Comparison of ENCODE assay signal across 17 cellular contexts in the genomic region with DNA sequence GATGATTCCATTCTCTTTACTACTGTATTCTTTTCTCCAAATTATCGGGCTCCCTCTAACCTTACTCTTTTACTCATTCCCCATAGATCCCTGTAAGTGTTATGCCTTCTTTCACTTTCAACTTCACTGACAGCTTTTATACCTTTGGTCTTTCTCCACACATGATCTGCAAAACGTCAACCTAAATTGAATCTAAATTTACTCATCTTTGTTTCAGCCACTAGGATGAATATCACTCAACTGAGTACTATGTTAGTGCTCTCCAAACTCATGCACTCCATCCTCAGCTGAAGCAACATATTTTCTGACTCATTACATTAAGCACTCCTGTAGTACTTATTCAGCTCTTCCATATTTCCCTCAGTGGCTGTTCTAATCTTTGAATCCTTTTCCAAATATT.
DNase-seq lines count a peak whose midpoint lies in the region; ATAC-seq and TF ChIP-seq lines count a peak whose summit lies in the region.
"Had no signal": no experiment of that assay in that cellular context is flagged by ENCODE, and none has a peak within 500 bp of the region (broad histone marks: within the 10 kb centered on the region; RNA-seq: fewer than 3 reads in every experiment).

No MANE protein-coding gene starts in this region.

- no peak overlapping the region for H3K4ac ChIP-seq in IMR-90 (ENCODE audit: low read depth, low read length)

- dilution Hi-C loops in IMR-90 (cut with HindIII; ENCODE audit: low sequenced_read_pairs, unreplicated experiment), result no loop called here

- no peaks in the 10 kb centered on the region for H3K9me1 ChIP-seq in IMR-90 (ENCODE audit: insufficient read depth, low read length)

- no peaks in the 10 kb centered on the region for H3K36me3 Mint-ChIP-seq in activated CD8-positive, alpha-beta T cell treated with anti-CD3 and anti-CD28 coated beads, Interleukin-2, amount 10 ng/mL, durations not matched to agents 7 days and 5 days (ENCODE audit: low read depth)
- H3K36me3 Mint-ChIP-seq: CD4-positive, alpha-beta memory T cell had no signal

- H3K27me3 ChIP-seq in IMR-90 (ENCODE audit: control insufficient read depth, insufficient read depth, low read length) (no peaks in the 10 kb centered on the region), left ventricle myocardium inferior (ENCODE audit: low read depth) (no peaks in the 10 kb centered on the region)
- H3K27me3 ChIP-seq: BE2C had no signal

- DNase-seq in IMR-90, result no peak
- DNase-seq in SK-N-DZ (ENCODE audit: low spot score), result peak; percentile 52
- peak; percentile 5 for DNase-seq in fibroblast of villous mesenchyme (ENCODE audit: low read depth)
- DNase-seq in left ventricle myocardium inferior, result no peak
- no peak for DNase-seq in ecto neural progenitor cell (ENCODE audit: low spot score)
- no peak for DNase-seq in activated CD8-positive, alpha-beta T cell treated with anti-CD3 and anti-CD28 coated beads, Interleukin-2, amount 10 ng/mL, durations not matched to agents 7 days and 5 days
- DNase-seq: BE2C; CD4-positive, alpha-beta memory T cell; Karpas-422; MV-4-11; NCI-H1436; NCI-H2029 treated with DMSO at 0.1 percent for 48 hours; NCI-H510A; NCI-H82; SIG-M5 had no signal

- no peak overlapping the region for H3K14ac ChIP-seq in IMR-90 (replicated peaks; ENCODE audit: low read depth, low read length)

- H2AK9ac ChIP-seq in IMR-90 (replicated peaks; ENCODE audit: low read depth, low read length, poor library complexity), result no peak overlapping the region

- in situ Hi-C loops in IMR-90 (cut with MboI; ENCODE audit: low sequenced_read_pairs), result no loop called here

- H3K79me1 ChIP-seq in IMR-90 (ENCODE audit: low read depth in 1 of 2, low read length in 2 of 2), result no peaks in the 10 kb centered on the region

- BruUV-seq in IMR-90 (replicated peaks; lab: Mats Ljungman, UMichigan), result no TSS peak

- H3K18ac ChIP-seq in IMR-90 (ENCODE audit: low read depth, low read length), result no peak overlapping the region

- H4K20me1 ChIP-seq in IMR-90 (ENCODE audit: insufficient read depth, low read length), result no peaks in the 10 kb centered on the region

- H2AFZ ChIP-seq in IMR-90 (replicated peaks; ENCODE audit: low read length, poor library complexity), result no peak overlapping the region

- H3K27ac Mint-ChIP-seq in activated CD8-positive, alpha-beta T cell treated with anti-CD3 and anti-CD28 coated beads, Interleukin-2, amount 10 ng/mL, durations not matched to agents 7 days and 5 days, result no peak overlapping the region
- H3K27ac Mint-ChIP-seq: CD4-positive, alpha-beta memory T cell had no signal

- H4K8ac ChIP-seq in IMR-90 (ENCODE audit: low read depth in 2 of 2, low read length in 2 of 2), result no peak overlapping the region

- no peak overlapping the region for H3K4me2 ChIP-seq in IMR-90 (ENCODE audit: low read depth, low read length)

- H3K4me3 Mint-ChIP-seq in activated CD8-positive, alpha-beta T cell treated with anti-CD3 and anti-CD28 coated beads, Interleukin-2, amount 10 ng/mL, durations not matched to agents 7 days and 5 days, result no peak overlapping the region
- H3K4me3 Mint-ChIP-seq: CD4-positive, alpha-beta memory T cell had no signal

- H3K9ac ChIP-seq in IMR-90 (ENCODE audit: low read depth, low read length), result no peak overlapping the region

- no peak for TF ChIP-seq CTCF in IMR-90 (conservative IDR thresholded peaks at IDR 0.05; ENCODE audit: low read depth, low read length)
- TF ChIP-seq CTCF in fibroblast of villous mesenchyme (IDR thresholded peaks at IDR 0.05; ENCODE audit: insufficient read depth, low read depth, low read length), result no peak
- no peak for TF ChIP-seq CTCF in left ventricle myocardium inferior (IDR thresholded peaks at IDR 0.05; ENCODE audit: borderline replicate concordance)

- intact Hi-C loops in IMR-90 (cut with micrococcal nuclease) (no loop called here), left ventricle myocardium inferior (cut with micrococcal nuclease) (no loop called here)

- peak; percentile 46; the same call in 1 of the 2 replicates for ATAC-seq in IMR-90 (ENCODE audit: low read depth)
- ATAC-seq in HG03135 (IDR thresholded peaks at IDR 0.05; ENCODE audit: unreplicated experiment), result no peak
- no peak for ATAC-seq in activated CD8-positive, alpha-beta T cell treated with anti-CD3 and anti-CD28 coated beads, Interleukin-2, amount 10 ng/mL, durations not matched to agents 7 days and 5 days

- H3K27ac ChIP-seq in IMR-90 (ENCODE audit: insufficient read depth, low read length) (no peak overlapping the region), left ventricle myocardium inferior (replicated peaks) (no peak overlapping the region)

- no peak overlapping the region for H3K56ac ChIP-seq in IMR-90 (ENCODE audit: extremely low read depth, insufficient read depth, low read length)

- no peaks in the 10 kb centered on the region for H3K4me1 Mint-ChIP-seq in activated CD8-positive, alpha-beta T cell treated with anti-CD3 and anti-CD28 coated beads, Interleukin-2, amount 10 ng/mL, durations not matched to agents 7 days and 5 days (ENCODE audit: low read depth)
- H3K4me1 Mint-ChIP-seq: CD4-positive, alpha-beta memory T cell had no signal

- no peak overlapping the region for H2BK5ac ChIP-seq in IMR-90 (ENCODE audit: low read depth, low read length, poor library complexity, severe bottlenecking)

- CTCF ChIA-PET in IMR-90 (lab: Yijun Ruan, JAX), result no interaction called here
- CTCF ChIA-PET in activated CD8-positive, alpha-beta T cell treated with anti-CD3 and anti-CD28 coated beads, Interleukin-2, amount 10 ng/mL, durations not matched to agents 7 days and 5 days (lab: Charles Lee), result no interaction called here

- POLR2A ChIA-PET in IMR-90 (lab: Charles Lee; ENCODE audit: unreplicated experiment), result no interaction called here
- POLR2A ChIA-PET in activated CD8-positive, alpha-beta T cell treated with anti-CD3 and anti-CD28 coated beads, Interleukin-2, amount 10 ng/mL, durations not matched to agents 7 days and 5 days (lab: Charles Lee), result no interaction called here

- no peak overlapping the region for H2AK5ac ChIP-seq in IMR-90 (ENCODE audit: low read depth, low read length)

- no peak for TF ChIP-seq RAD21 in IMR-90 (IDR thresholded peaks at IDR 0.05; ENCODE audit: low read length)

- H4K5ac ChIP-seq in IMR-90 (ENCODE audit: low read depth, low read length), result no peak overlapping the region

- H3K36me3 ChIP-seq in IMR-90 (ENCODE audit: control insufficient read depth, insufficient read depth, low read length) (no peaks in the 10 kb centered on the region), left ventricle myocardium inferior (no peaks in the 10 kb centered on the region)
- H3K36me3 ChIP-seq: HAP-1 had no signal

- H2BK15ac ChIP-seq in IMR-90 (ENCODE audit: low read depth, low read length), result no peak overlapping the region

- no peak overlapping the region for H3K23ac ChIP-seq in IMR-90 (ENCODE audit: low read depth, low read length)

- H2BK120ac ChIP-seq in IMR-90 (ENCODE audit: low read depth, low read length), result no peak overlapping the region

- H4K91ac ChIP-seq in IMR-90 (ENCODE audit: insufficient read depth, low read depth, low read length), result no peak overlapping the region

- no peaks in the 10 kb centered on the region for H3K9me3 ChIP-seq in IMR-90 (ENCODE audit: control insufficient read depth, insufficient read depth, low read length)
- no peaks in the 10 kb centered on the region for H3K9me3 ChIP-seq in left ventricle myocardium inferior (replicated peaks)
- H3K9me3 ChIP-seq: BE2C, HAP-1 had no signal

- H3K4me1 ChIP-seq in IMR-90 (ENCODE audit: control insufficient read depth, insufficient read depth, low read length), result no peaks in the 10 kb centered on the region
- H3K4me1 ChIP-seq in left ventricle myocardium inferior, result no peaks in the 10 kb centered on the region
- H3K4me1 ChIP-seq: HAP-1 had no signal

- no peaks in the 10 kb centered on the region for H3K27me3 Mint-ChIP-seq in activated CD8-positive, alpha-beta T cell treated with anti-CD3 and anti-CD28 coated beads, Interleukin-2, amount 10 ng/mL, durations not matched to agents 7 days and 5 days (ENCODE audit: low read depth)
- H3K27me3 Mint-ChIP-seq: CD4-positive, alpha-beta memory T cell had no signal

- no peaks in the 10 kb centered on the region for H3K9me3 Mint-ChIP-seq in activated CD8-positive, alpha-beta T cell treated with anti-CD3 and anti-CD28 coated beads, Interleukin-2, amount 10 ng/mL, durations not matched to agents 7 days and 5 days (ENCODE audit: insufficient read depth)

- H2BK20ac ChIP-seq in IMR-90 (ENCODE audit: low read depth, low read length), result no peak overlapping the region

- WGBS in IMR-90 (ENCODE audit: extremely low coverage in 2 of 2, insufficient read length in 1 of 2), 2 experiments, result 80% methylated on average over 1 of the region's 2 CpGs; no CpG with 5 or more reads in 1 of the 2 experiments

- no peak overlapping the region for H3K4me3 ChIP-seq in IMR-90 (ENCODE audit: insufficient read depth, low read depth, low read length)
- no peak overlapping the region for H3K4me3 ChIP-seq in fibroblast of villous mesenchyme (ENCODE audit: low read depth, low read length)
- no peak overlapping the region for H3K4me3 ChIP-seq in left ventricle myocardium inferior
- H3K4me3 ChIP-seq: HAP-1 had no signal

- TF ChIP-seq POLR2A in IMR-90 (IDR thresholded peaks at IDR 0.05; ENCODE audit: low read depth, low read length), result no peak

TF ChIP-seq in IMR-90, 13 proteins besides CTCF, POLR2A, EP300 and RAD21:
- TF ChIP-seq RFX5 (IDR thresholded peaks at IDR 0.05; ENCODE audit: low read depth, low read length) (no peak), FOS (IDR thresholded peaks at IDR 0.05; ENCODE audit: low read depth, low read length) (no peak), MAZ (IDR thresholded peaks at IDR 0.05; ENCODE audit: borderline replicate concordance, low read depth, low read length) (no peak)

Comparison
In these comparisons a context has a peak if more than half of its experiments do, and no peak if none do; other contexts are left out.
1. DNase-seq: peak in SK-N-DZ (single experiment) and fibroblast of villous mesenchyme (single experiment); none in IMR-90 (single experiment), left ventricle myocardium inferior (single experiment), ecto neural progenitor cell (single experiment) and activated CD8-positive, alpha-beta T cell treated with anti-CD3 and anti-CD28 coated beads, Interleukin-2, amount 10 ng/mL, durations not matched to agents 7 days and 5 days (single experiment).